18 cellular contexts compared by ENCODE assay signal in genomic region chr5:153153086-153153485, GRCh38.
DNase-seq lines count a peak whose midpoint lies in the region; ATAC-seq and TF ChIP-seq lines count a peak whose summit lies in the region.
"Had no signal": no experiment of that assay in that cellular context is flagged by ENCODE, and none has a peak within 500 bp of the region (broad histone marks: within the 10 kb centered on the region; RNA-seq: fewer than 3 reads in every experiment).

No MANE protein-coding gene starts in this region.

- peaks cover 18% of the 10 kb centered on the region for H3K9me3 Mint-ChIP-seq in activated T-cell treated with anti-CD3 and anti-CD28 coated beads, Interleukin-2, amount 50 U/mL, for 24 hours
- H3K9me3 Mint-ChIP-seq: dendritic cell treated with granulocyte-macrophage colony-stimulating factor and Interleukin-4, amounts not matched to agents 40 ng/mL and 50 ng/mL, for 4 days had no signal

- DNase-seq in BJ (ENCODE audit: low read depth) (peak; percentile 31), HT1080 (ENCODE audit: low read depth) (peak; percentile 68), mammary epithelial cell (peak; percentile 85), kidney tubule cell (ENCODE audit: low spot score) (peak; percentile 18), tibial nerve (ENCODE audit: low spot score in 2 of 2) (no peak), nucleus accumbens (lab: John Stamatoyannopoulos, UW) (no peak)
- no peak for DNase-seq in activated T-cell treated with anti-CD3 and anti-CD28 coated beads, Interleukin-2, amount 50 U/mL, for 24 hours
- DNase-seq: body of pancreas, H9, left lung, MG63, mucosa of descending colon, NCI-H146, Peyer's patch, T1000 had no signal

- POLR2A ChIA-PET in BJ (lab: Charles Lee) = no interaction called here

- no peak overlapping the region for H2AFZ ChIP-seq in mammary epithelial cell (ENCODE audit: low read depth, low read length)

- in situ Hi-C loops in mammary epithelial cell (cut with MboI; ENCODE audit: low sequenced_read_pairs in 2 of 2) = no loop called here

- no peak overlapping the region for H3K27ac Mint-ChIP-seq in activated T-cell treated with anti-CD3 and anti-CD28 coated beads, Interleukin-2, amount 50 U/mL, for 24 hours
- H3K27ac Mint-ChIP-seq: activated naive CD4-positive, alpha-beta T cell treated with anti-CD3 and anti-CD28 coated beads, Interleukin-2, amount 50 U/mL, for 24 hours; dendritic cell treated with granulocyte-macrophage colony-stimulating factor and Interleukin-4, amounts not matched to agents 40 ng/mL and 50 ng/mL, for 4 days; H9 had no signal

- H3K79me2 ChIP-seq in mammary epithelial cell (ENCODE audit: insufficient read depth, low read length) = no peaks in the 10 kb centered on the region

- H3K9ac ChIP-seq in mammary epithelial cell (ENCODE audit: insufficient read depth, low read length) = no peak overlapping the region

- H3K4me1 ChIP-seq in mammary epithelial cell (ENCODE audit: insufficient read depth, low read length) = peaks cover 14% of the 10 kb centered on the region
- no peaks in the 10 kb centered on the region for H3K4me1 ChIP-seq in tibial nerve
- H3K4me1 ChIP-seq: body of pancreas, left lung, Peyer's patch had no signal

- no peaks in the 10 kb centered on the region for H3K4me1 Mint-ChIP-seq in activated T-cell treated with anti-CD3 and anti-CD28 coated beads, Interleukin-2, amount 50 U/mL, for 24 hours (ENCODE audit: low read depth)
- H3K4me1 Mint-ChIP-seq: activated naive CD4-positive, alpha-beta T cell treated with anti-CD3 and anti-CD28 coated beads, Interleukin-2, amount 50 U/mL, for 24 hours had no signal

- BruUV-seq in mammary epithelial cell (replicated peaks; lab: Mats Ljungman, UMichigan) = no TSS peak

- H3K27me3 ChIP-seq in BJ (ENCODE audit: control insufficient read depth, insufficient read depth, low read length) = no peaks in the 10 kb centered on the region
- H3K27me3 ChIP-seq in mammary epithelial cell (ENCODE audit: insufficient read depth, low read length) = no peaks in the 10 kb centered on the region
- H3K27me3 ChIP-seq in tibial nerve = no peaks in the 10 kb centered on the region
- H3K27me3 ChIP-seq: body of pancreas, left lung, MG63, Peyer's patch had no signal

- dilution Hi-C loops in mammary epithelial cell (cut with HindIII; ENCODE audit: low sequenced_read_pairs) = no loop called here

- no peak overlapping the region for H3K27ac ChIP-seq in mammary epithelial cell (ENCODE audit: insufficient read depth, low read depth, low read length)
- H3K27ac ChIP-seq in tibial nerve = no peak overlapping the region
- H3K27ac ChIP-seq: body of pancreas, left lung, Peyer's patch had no signal

- CTCF ChIA-PET in BJ (lab: Yijun Ruan, JAX) = interaction anchor here (0.8 to 1.5 kb wide), 3 partner anchors 9 to 1808 kb away, joined by 3 to 4 read pairs (median 3); no protein-coding TSS in a partner anchor
- CTCF ChIA-PET in mammary epithelial cell (lab: Charles Lee; ENCODE audit: low non-redundant PET) = no interaction called here

- ATAC-seq in GM18873 (IDR thresholded peaks at IDR 0.05; ENCODE audit: low FRiP score, unreplicated experiment) = no peak
- ATAC-seq: body of pancreas, left lung, mucosa of descending colon had no signal

- TF ChIP-seq CTCF in BJ (IDR thresholded peaks at IDR 0.05; ENCODE audit: insufficient read depth, low read depth, low read length) (no peak), mammary epithelial cell (conservative IDR thresholded peaks at IDR 0.05 in 1 of 2, IDR thresholded peaks at IDR 0.05 in 1 of 2; ENCODE audit: extremely low read depth in 1 of 2, insufficient read depth in 1 of 2, low read depth in 1 of 2, low read length in 2 of 2) (no peak), tibial nerve (IDR thresholded peaks at IDR 0.05) (no peak)

- 0% methylated on average over 1 of the region's 1 CpG for WGBS in mammary epithelial cell (ENCODE audit: low coverage, missing lambda C conversion rate)
- WGBS in tibial nerve, 2 donors = 89 to 96% methylated on average over 1 of the region's 1 CpG

- no peaks in the 10 kb centered on the region for H3K36me3 ChIP-seq in BJ (ENCODE audit: control insufficient read depth, insufficient read depth, low read length)
- H3K36me3 ChIP-seq in mammary epithelial cell (ENCODE audit: insufficient read depth, low read length) = no peaks in the 10 kb centered on the region
- H3K36me3 ChIP-seq in tibial nerve = no peaks in the 10 kb centered on the region
- H3K36me3 ChIP-seq: left lung, MG63, Peyer's patch had no signal

- no peak for TF ChIP-seq POLR2A in tibial nerve (IDR thresholded peaks at IDR 0.05)

- no peak for TF ChIP-seq EP300 in tibial nerve (IDR thresholded peaks at IDR 0.05)

- no peaks in the 10 kb centered on the region for H3K9me3 ChIP-seq in mammary epithelial cell (replicated peaks; ENCODE audit: insufficient read depth, low read length)
- H3K9me3 ChIP-seq in tibial nerve = peaks cover 0 to 3% (median 0%) of the 10 kb centered on the region in 4 donors
- H3K9me3 ChIP-seq: body of pancreas, left lung, MG63, mucosa of descending colon, Peyer's patch had no signal

- intact Hi-C loops in mammary epithelial cell (cut with micrococcal nuclease) = loop anchor here (10.0 kb wide), 1 partner anchor 562 kb away; no protein-coding TSS in a partner anchor

- no peaks in the 10 kb centered on the region for H3K27me3 Mint-ChIP-seq in activated T-cell treated with anti-CD3 and anti-CD28 coated beads, Interleukin-2, amount 50 U/mL, for 24 hours
- H3K27me3 Mint-ChIP-seq: activated naive CD4-positive, alpha-beta T cell treated with anti-CD3 and anti-CD28 coated beads, Interleukin-2, amount 50 U/mL, for 24 hours; dendritic cell treated with granulocyte-macrophage colony-stimulating factor and Interleukin-4, amounts not matched to agents 40 ng/mL and 50 ng/mL, for 4 days had no signal

- H4K20me1 ChIP-seq in mammary epithelial cell (ENCODE audit: insufficient read depth, low read length) = no peaks in the 10 kb centered on the region

- H3K4me2 ChIP-seq in mammary epithelial cell (ENCODE audit: insufficient read depth, low read depth, low read length) = no peak overlapping the region

- no peak overlapping the region for H3K4me3 Mint-ChIP-seq in activated T-cell treated with anti-CD3 and anti-CD28 coated beads, Interleukin-2, amount 50 U/mL, for 24 hours
- H3K4me3 Mint-ChIP-seq: activated naive CD4-positive, alpha-beta T cell treated with anti-CD3 and anti-CD28 coated beads, Interleukin-2, amount 50 U/mL, for 24 hours; dendritic cell treated with granulocyte-macrophage colony-stimulating factor and Interleukin-4, amounts not matched to agents 40 ng/mL and 50 ng/mL, for 4 days; H9 had no signal

- no peaks in the 10 kb centered on the region for H3K36me3 Mint-ChIP-seq in activated T-cell treated with anti-CD3 and anti-CD28 coated beads, Interleukin-2, amount 50 U/mL, for 24 hours (ENCODE audit: low read depth)
- H3K36me3 Mint-ChIP-seq: activated naive CD4-positive, alpha-beta T cell treated with anti-CD3 and anti-CD28 coated beads, Interleukin-2, amount 50 U/mL, for 24 hours had no signal

- H3K4me3 ChIP-seq in BJ (ENCODE audit: low read depth, low read length) (no peak overlapping the region), mammary epithelial cell (replicated peaks in 1 of 3; ENCODE audit: insufficient read depth in 1 of 3, low read depth in 2 of 3, low read length in 3 of 3) (no peak overlapping the region), tibial nerve (no peak overlapping the region)
- H3K4me3 ChIP-seq: body of pancreas, left lung, MG63, mucosa of descending colon, Peyer's patch had no signal

Comparison
In these comparisons a context has a peak if more than half of its experiments do, and no peak if none do; other contexts are left out.
1. DNase-seq: peak in BJ (single experiment), HT1080 (single experiment), mammary epithelial cell (single experiment) and kidney tubule cell (single experiment); none in tibial nerve (0 of 2), activated T-cell treated with anti-CD3 and anti-CD28 coated beads, Interleukin-2, amount 50 U/mL, for 24 hours (single experiment) and nucleus accumbens (0 of 56).